Comparison of ENCODE assay signal across 12 cellular contexts in the genomic region with DNA sequence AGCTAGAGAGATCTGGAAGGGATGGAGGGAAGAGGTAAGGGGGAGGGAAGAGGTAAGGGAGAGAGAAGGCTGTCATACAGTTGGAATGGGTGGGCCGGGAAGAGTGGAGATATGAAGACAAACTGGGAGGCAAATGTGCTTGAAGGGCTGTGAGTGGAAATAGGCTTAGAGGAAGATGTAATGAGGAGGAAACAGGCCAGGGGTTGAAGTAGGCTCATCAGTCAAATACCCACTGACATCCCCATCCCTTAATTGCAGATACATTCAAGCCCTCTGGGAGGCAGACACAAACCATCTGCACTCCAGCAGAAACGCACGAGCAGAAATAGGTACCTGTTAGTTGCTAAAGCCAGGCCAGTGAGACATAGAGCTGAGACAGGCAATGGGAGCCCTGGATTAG. TPM values are rescaled to one million over a fixed set of nuclear protein-coding genes. Genes with fewer than 3 reads are reported as not detected.
DNase-seq lines count a peak whose midpoint lies in the region; ATAC-seq, FAIRE-seq and TF ChIP-seq lines count a peak whose summit lies in the region.
"Had no signal": no experiment of that assay in that cellular context is flagged by ENCODE, and none has a peak within 500 bp of the region (broad histone marks: within the 10 kb centered on the region; RNA-seq: fewer than 3 reads in every experiment).

No MANE protein-coding gene starts in this region.

- no peaks in the 10 kb centered on the region for H3K27me3 ChIP-seq in OCI-LY3 (ENCODE audit: low read depth, low read length)
- H3K27me3 ChIP-seq: left lung had no signal

- POLR2A ChIA-PET in A549 (lab: Yijun Ruan, JAX): no interaction called here

- FAIRE-seq in A549 (lab: Jason Lieb, UNC): no peak

- TF ChIP-seq RAD21 in A549 (conservative IDR thresholded peaks at IDR 0.05 in 1 of 2, IDR thresholded peaks at IDR 0.05 in 1 of 2): peak in 1 of 2 experiments; percentile 69; a peak in 3 of 5 replicates

- no peak overlapping the region for H3K27ac ChIP-seq in A549
- H3K27ac ChIP-seq in OCI-LY3 (ENCODE audit: low read length): no peak overlapping the region
- H3K27ac ChIP-seq: left lung had no signal

- no peak overlapping the region for H2AFZ ChIP-seq in OCI-LY3 (ENCODE audit: low read depth, low read length)

- no peak for TF ChIP-seq EP300 in A549 (IDR thresholded peaks at IDR 0.05)

- no peaks in the 10 kb centered on the region for H4K20me1 ChIP-seq in OCI-LY3 (ENCODE audit: insufficient read depth, low read length)

- WGBS in A549 (ENCODE audit: missing lambda C conversion rate): 25% methylated on average over 3 of the region's 3 CpGs

- H3K4me1 ChIP-seq in A549 (no peaks in the 10 kb centered on the region), OCI-LY3 (ENCODE audit: low read length) (peaks cover 32% of the 10 kb centered on the region)
- H3K4me1 ChIP-seq: left lung had no signal

- DNase-seq in A549 (ENCODE audit: low read depth in 1 of 2, low spot score in 1 of 2): peak; percentile 40 to 67
- DNase-seq in GM13977 (ENCODE audit: low spot score): no peak
- no peak for DNase-seq in epithelial cell of proximal tubule (ENCODE audit: low read depth)
- DNase-seq in HCEC 1CT: no peak
- no peak for DNase-seq in islet precursor cell
- DNase-seq in putamen (ENCODE audit: low spot score): no peak
- DNase-seq: amniotic stem cell; left lung; stimulated activated CD4-positive, alpha-beta T cell treated with anti-CD3 and anti-CD28 coated beads, Interleukin-4, amount 100 ng/mL, for 4 hours; T-helper 9 cell had no signal

- H3K4me2 ChIP-seq in A549: no peak overlapping the region
- no peak overlapping the region for H3K4me2 ChIP-seq in OCI-LY3 (ENCODE audit: low read length)

- no peak overlapping the region for H3K9ac ChIP-seq in OCI-LY3 (ENCODE audit: low read length)

- CTCF ChIA-PET in A549 (lab: Yijun Ruan, JAX): interaction anchor here (0.7 to 15.6 kb wide), 5 partner anchors 9 to 121 kb away, joined by 3 to 378 read pairs (median 4); no protein-coding TSS in a partner anchor

- TF ChIP-seq CTCF in A549 (IDR thresholded peaks at IDR 0.05) (peak; percentile 26; the same call in 2 of the 3 replicates), GM13977 (IDR thresholded peaks at IDR 0.05; ENCODE audit: extremely low read depth, insufficient read depth, missing control alignments) (peak; percentile 45), OCI-LY3 (IDR thresholded peaks at IDR 0.05; ENCODE audit: low read depth, low read length) (peak; percentile 34; the same call in 1 of the 2 replicates), epithelial cell of proximal tubule (conservative IDR thresholded peaks at IDR 0.05; ENCODE audit: low read depth, low read length) (peak; percentile 35)

- H3K36me3 ChIP-seq in OCI-LY3 (replicated peaks; ENCODE audit: low read depth, low read length): no peaks in the 10 kb centered on the region
- H3K36me3 ChIP-seq: left lung had no signal

- no peak for TF ChIP-seq POLR2A in A549 (IDR thresholded peaks at IDR 0.05; ENCODE audit: low read length)

- in situ Hi-C loops in GM13977 (cut with MboI; ENCODE audit: low pct_unique_long_range_greater_than_20kb, low sequenced_read_pairs, unreplicated experiment): no loop called here

- H3K79me2 ChIP-seq in OCI-LY3 (ENCODE audit: low read length): no peaks in the 10 kb centered on the region

- ATAC-seq in A549 (peak; percentile 72 to 85), GM18873 (IDR thresholded peaks at IDR 0.05; ENCODE audit: low FRiP score, unreplicated experiment) (no peak)
- ATAC-seq: left lung had no signal

- H3K9me3 ChIP-seq in A549 (no peaks in the 10 kb centered on the region), OCI-LY3 (ENCODE audit: insufficient read depth, low read length) (no peaks in the 10 kb centered on the region)
- H3K9me3 ChIP-seq: left lung had no signal

- H3K4me3 ChIP-seq in A549: no peak overlapping the region
- H3K4me3 ChIP-seq in OCI-LY3 (ENCODE audit: low read length): no peak overlapping the region
- no peak overlapping the region for H3K4me3 ChIP-seq in epithelial cell of proximal tubule (ENCODE audit: low read depth, low read length)
- H3K4me3 ChIP-seq: left lung had no signal

TF ChIP-seq in A549, 52 proteins besides CTCF, POLR2A, EP300 and RAD21:
- TF ChIP-seq ZNF302 (CRISPR knock-in tag; IDR thresholded peaks at IDR 0.05): no peak
- no peak for TF ChIP-seq RFX5 (IDR thresholded peaks at IDR 0.05)
- TF ChIP-seq JUN (IDR thresholded peaks at IDR 0.05): no peak
- no peak for TF ChIP-seq NFE2L2 (conservative IDR thresholded peaks at IDR 0.05; ENCODE audit: low read length)
- no peak for TF ChIP-seq TP53 (CRISPR knock-in tag; IDR thresholded peaks at IDR 0.05)
- no peak for TF ChIP-seq CEBPB (IDR thresholded peaks at IDR 0.05)
- TF ChIP-seq, protein P1, sequence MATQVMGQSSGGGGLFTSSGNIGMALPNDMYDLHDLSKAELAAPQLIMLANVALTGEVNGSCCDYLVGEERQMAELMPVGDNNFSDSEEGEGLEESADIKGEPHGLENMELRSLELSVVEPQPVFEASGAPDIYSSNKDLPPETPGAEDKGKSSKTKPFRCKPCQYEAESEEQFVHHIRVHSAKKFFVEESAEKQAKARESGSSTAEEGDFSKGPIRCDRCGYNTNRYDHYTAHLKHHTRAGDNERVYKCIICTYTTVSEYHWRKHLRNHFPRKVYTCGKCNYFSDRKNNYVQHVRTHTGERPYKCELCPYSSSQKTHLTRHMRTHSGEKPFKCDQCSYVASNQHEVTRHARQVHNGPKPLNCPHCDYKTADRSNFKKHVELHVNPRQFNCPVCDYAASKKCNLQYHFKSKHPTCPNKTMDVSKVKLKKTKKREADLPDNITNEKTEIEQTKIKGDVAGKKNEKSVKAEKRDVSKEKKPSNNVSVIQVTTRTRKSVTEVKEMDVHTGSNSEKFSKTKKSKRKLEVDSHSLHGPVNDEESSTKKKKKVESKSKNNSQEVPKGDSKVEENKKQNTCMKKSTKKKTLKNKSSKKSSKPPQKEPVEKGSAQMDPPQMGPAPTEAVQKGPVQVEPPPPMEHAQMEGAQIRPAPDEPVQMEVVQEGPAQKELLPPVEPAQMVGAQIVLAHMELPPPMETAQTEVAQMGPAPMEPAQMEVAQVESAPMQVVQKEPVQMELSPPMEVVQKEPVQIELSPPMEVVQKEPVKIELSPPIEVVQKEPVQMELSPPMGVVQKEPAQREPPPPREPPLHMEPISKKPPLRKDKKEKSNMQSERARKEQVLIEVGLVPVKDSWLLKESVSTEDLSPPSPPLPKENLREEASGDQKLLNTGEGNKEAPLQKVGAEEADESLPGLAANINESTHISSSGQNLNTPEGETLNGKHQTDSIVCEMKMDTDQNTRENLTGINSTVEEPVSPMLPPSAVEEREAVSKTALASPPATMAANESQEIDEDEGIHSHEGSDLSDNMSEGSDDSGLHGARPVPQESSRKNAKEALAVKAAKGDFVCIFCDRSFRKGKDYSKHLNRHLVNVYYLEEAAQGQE (IDR thresholded peaks at IDR 0.05): no peak
- TF ChIP-seq HDAC2 (IDR thresholded peaks at IDR 0.05): no peak
- no peak for TF ChIP-seq HOXB5 (CRISPR knock-in tag; IDR thresholded peaks at IDR 0.05)
- TF ChIP-seq NR3C1 (IDR thresholded peaks at IDR 0.05): no peak
- no peak for TF ChIP-seq EHMT2 (IDR thresholded peaks at IDR 0.05; ENCODE audit: low read depth)
- TF ChIP-seq, protein P2, sequence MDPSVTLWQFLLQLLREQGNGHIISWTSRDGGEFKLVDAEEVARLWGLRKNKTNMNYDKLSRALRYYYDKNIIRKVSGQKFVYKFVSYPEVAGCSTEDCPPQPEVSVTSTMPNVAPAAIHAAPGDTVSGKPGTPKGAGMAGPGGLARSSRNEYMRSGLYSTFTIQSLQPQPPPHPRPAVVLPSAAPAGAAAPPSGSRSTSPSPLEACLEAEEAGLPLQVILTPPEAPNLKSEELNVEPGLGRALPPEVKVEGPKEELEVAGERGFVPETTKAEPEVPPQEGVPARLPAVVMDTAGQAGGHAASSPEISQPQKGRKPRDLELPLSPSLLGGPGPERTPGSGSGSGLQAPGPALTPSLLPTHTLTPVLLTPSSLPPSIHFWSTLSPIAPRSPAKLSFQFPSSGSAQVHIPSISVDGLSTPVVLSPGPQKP (IDR thresholded peaks at IDR 0.05; ENCODE audit: low read depth, low read length): no peak
- TF ChIP-seq, protein P3, sequence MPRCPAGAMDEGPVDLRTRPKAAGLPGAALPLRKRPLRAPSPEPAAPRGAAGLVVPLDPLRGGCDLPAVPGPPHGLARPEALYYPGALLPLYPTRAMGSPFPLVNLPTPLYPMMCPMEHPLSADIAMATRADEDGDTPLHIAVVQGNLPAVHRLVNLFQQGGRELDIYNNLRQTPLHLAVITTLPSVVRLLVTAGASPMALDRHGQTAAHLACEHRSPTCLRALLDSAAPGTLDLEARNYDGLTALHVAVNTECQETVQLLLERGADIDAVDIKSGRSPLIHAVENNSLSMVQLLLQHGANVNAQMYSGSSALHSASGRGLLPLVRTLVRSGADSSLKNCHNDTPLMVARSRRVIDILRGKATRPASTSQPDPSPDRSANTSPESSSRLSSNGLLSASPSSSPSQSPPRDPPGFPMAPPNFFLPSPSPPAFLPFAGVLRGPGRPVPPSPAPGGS (IDR thresholded peaks at IDR 0.05): no peak

RNA-seq across cellular contexts. Expression of a gene that starts 2.1 kb away (rescaled TPM):
- polyA plus RNA-seq in A549 (2011; rRNA removed) (not detected in 2 replicates), A549 (2017; fragmentation: RNase III; extraction: RNeasy Plus Mini Kit Qiagen cat#74134 plus additional on column Dnase treatment) (not detected in 3 replicates)
- not detected in 2 replicates for polyA plus RNA-seq in A549 (2012; cell fraction: cytosol; rRNA removed)
- polyA plus RNA-seq in A549 (2012; cell fraction: nucleus; rRNA removed): 0.01 TPM in 1 of 2 replicates, not detected in the other
- polyA minus RNA-seq in A549 (2011; rRNA and poly(A)+ RNA removed): not detected in 2 replicates
- not detected in 2 replicates for total RNA-seq in epithelial cell of proximal tubule

RNA-seq across cellular contexts. Expression of a gene that starts 12.4 kb away (rescaled TPM):
- polyA plus RNA-seq in A549 (2011; rRNA removed) (0.04 TPM in 1 of 2 replicates, not detected in the other), A549 (2017; fragmentation: RNase III; extraction: RNeasy Plus Mini Kit Qiagen cat#74134 plus additional on column Dnase treatment) (not detected in 3 replicates)
- polyA plus RNA-seq in A549 (2012; cell fraction: cytosol; rRNA removed): 0.04 TPM in 1 of 2 replicates, not detected in the other
- polyA plus RNA-seq in A549 (2012; cell fraction: nucleus; rRNA removed): not detected in 2 replicates
- polyA minus RNA-seq in A549 (2011; rRNA and poly(A)+ RNA removed): not detected in 2 replicates
- 1.1 TPM in 1 of 2 replicates, not detected in the other for total RNA-seq in epithelial cell of proximal tubule

RNA-seq across cellular contexts. Expression of a gene that starts 44.2 kb away (rescaled TPM):
- polyA plus RNA-seq in A549 (2011; rRNA removed) (4.0 and 4.9 TPM in 2 replicates), A549 (2017; fragmentation: RNase III; extraction: RNeasy Plus Mini Kit Qiagen cat#74134 plus additional on column Dnase treatment) (2.5 to 2.8 TPM (median 2.6 TPM) in 3 replicates)
- polyA plus RNA-seq in A549 (2012; cell fraction: cytosol; rRNA removed): 2.8 and 3.1 TPM in 2 replicates
- 16.2 and 18.0 TPM in 2 replicates for polyA plus RNA-seq in A549 (2012; cell fraction: nucleus; rRNA removed)
- 2.3 and 2.7 TPM in 2 replicates for polyA minus RNA-seq in A549 (2011; rRNA and poly(A)+ RNA removed)
- total RNA-seq in epithelial cell of proximal tubule: 1.0 and 1.9 TPM in 2 replicates

Comparison
In these comparisons a context has a peak if more than half of its experiments do, and no peak if none do; other contexts are left out.
1. DNase-seq: peak in A549 (2 of 2); none in GM13977 (single experiment), epithelial cell of proximal tubule (single experiment), HCEC 1CT (single experiment), islet precursor cell (single experiment) and putamen (single experiment).
2. Peak in every context shown above with its lines, with median percentiles within 50 percentile points of each other: CTCF ChIP-seq.